In genomic region chr1:211133841-211134669, GRCh38 we compare ENCODE assay signal across 1 cellular context.
A peak's percentile ranks its signal among the peaks of the same experiment; 100 is the strongest.
TF ChIP-seq lines count a peak whose summit lies in the region.

TSS of gene KCNH1 (minus strand) at chr1:211134148. CDS start at chr1:211133945, 203 bp downstream.

TF ChIP-seq in K562, 482 proteins besides CTCF, POLR2A, EP300 and RAD21 (continued from another document and continues in another):
- TF ChIP-seq MGA (IDR thresholded peaks at IDR 0.05) (peak; percentile 92), TEAD2 (tag; IDR thresholded peaks at IDR 0.05) (no peak), MYBL2 (IDR thresholded peaks at IDR 0.05; ENCODE audit: low read depth) (no peak), MYBL2 (CRISPR knock-in tag; IDR thresholded peaks at IDR 0.05; ENCODE audit: borderline replicate concordance) (no peak), NONO (IDR thresholded peaks at IDR 0.05; ENCODE audit: low read depth in 2 of 2, low read length in 1 of 2) (peak in 1 of 2 experiments; percentile 96; a peak in 2 of 4 replicates), ZNF212 (CRISPR knock-in tag; IDR thresholded peaks at IDR 0.05) (no peak), ZSCAN32 (CRISPR knock-in tag; IDR thresholded peaks at IDR 0.05) (no peak), RAD51 (IDR thresholded peaks at IDR 0.05; ENCODE audit: borderline replicate concordance, low read depth) (no peak), TEAD4 (IDR thresholded peaks at IDR 0.05; ENCODE audit: low read length) (no peak), TEAD4 (CRISPR knock-in tag; IDR thresholded peaks at IDR 0.05; ENCODE audit: borderline replicate concordance) (0 out of 2 replicates have a peak, but pooled peaks have one; percentile 29), AFF1 (IDR thresholded peaks at IDR 0.05; ENCODE audit: low read depth in 1 of 2, partially characterized antibody in 2 of 2) (no peak), COPS2 (conservative IDR thresholded peaks at IDR 0.05) (no peak), THRB (CRISPR knock-in tag; conservative IDR thresholded peaks at IDR 0.05) (0 out of 2 replicates have a peak, but pooled peaks have one; percentile 6), LEF1 (IDR thresholded peaks at IDR 0.05) (no peak), HCFC1 (IDR thresholded peaks at IDR 0.05; ENCODE audit: low read depth, low read length) (peak; percentile 48), ZNF592 (IDR thresholded peaks at IDR 0.05) (peak; percentile 70), CHCHD3 (CRISPR knock-in tag; IDR thresholded peaks at IDR 0.05) (no peak), CXXC5 (CRISPR knock-in tag; IDR thresholded peaks at IDR 0.05) (peak; percentile 89), PHB (CRISPR knock-in tag; IDR thresholded peaks at IDR 0.05) (no peak), DLX4 (CRISPR knock-in tag; IDR thresholded peaks at IDR 0.05) (no peak), MBD1 (CRISPR knock-in tag; IDR thresholded peaks at IDR 0.05) (no peak), POLR2AphosphoS2 (IDR thresholded peaks at IDR 0.05; ENCODE audit: low read length) (no peak), HOMEZ (CRISPR knock-in tag; IDR thresholded peaks at IDR 0.05) (no peak), ZNF23 (CRISPR knock-in tag; IDR thresholded peaks at IDR 0.05) (no peak), RBM22 (IDR thresholded peaks at IDR 0.05; ENCODE audit: low read depth, low read length, poor library complexity, severe bottlenecking) (no peak)
